14 cellular contexts compared by ENCODE assay signal in genomic region chr17:16171613-16172012, GRCh38. TPM values are rescaled to one million over a fixed set of nuclear protein-coding genes. Genes with fewer than 3 reads are reported as not detected.
A peak's percentile ranks its signal among the peaks of the same experiment; 100 is the strongest.
DNase-seq lines count a peak whose midpoint lies in the region; ATAC-seq and TF ChIP-seq lines count a peak whose summit lies in the region.
"Had no signal": no experiment of that assay in that cellular context is flagged by ENCODE, and none has a peak within 500 bp of the region (broad histone marks: within the 10 kb centered on the region; RNA-seq: fewer than 3 reads in every experiment).

No MANE protein-coding gene starts in this region.

- WGBS in upper lobe of left lung, 2 donors = 78 to 84% methylated on average over 7 of the region's 7 CpGs
- 42% methylated on average over 7 of the region's 7 CpGs; no CpG with 5 or more reads in 1 of the 2 donors for WGBS in transverse colon (ENCODE audit: low coverage in 1 of 2), 2 donors

- peak; percentile 29 to 84 for ATAC-seq in upper lobe of left lung (ENCODE audit: low FRiP score in 2 of 2)

- H3K4me1 ChIP-seq in upper lobe of left lung (peaks cover 0 to 11% (median 3%) of the 10 kb centered on the region in 4 donors), transverse colon (peaks cover 0 to 7% (median 0%) of the 10 kb centered on the region in 4 donors)
- H3K4me1 ChIP-seq: esophagus squamous epithelium, thyroid gland had no signal

- H3K9me3 Mint-ChIP-seq in activated CD4-positive, alpha-beta memory T cell treated with anti-CD3 and anti-CD28 coated beads, Interleukin-2, amount 10 ng/mL, durations not matched to agents 7 days and 5 days = no peaks in the 10 kb centered on the region
- H3K9me3 Mint-ChIP-seq: activated naive CD4-positive, alpha-beta T cell treated with anti-CD3 and anti-CD28 coated beads, Interleukin-2, amount 10 ng/mL, durations not matched to agents 7 days and 5 days had no signal

- H3K27ac ChIP-seq in epithelial cell of prostate (peak overlapping the region; percentile 10), upper lobe of left lung (no peak overlapping the region), transverse colon (no peak overlapping the region)
- H3K27ac ChIP-seq: esophagus squamous epithelium, thyroid gland had no signal

- H3K27me3 ChIP-seq in upper lobe of left lung = no peaks in the 10 kb centered on the region
- no peaks in the 10 kb centered on the region for H3K27me3 ChIP-seq in transverse colon
- H3K27me3 ChIP-seq: esophagus squamous epithelium, thyroid gland had no signal

- H3K36me3 Mint-ChIP-seq in activated CD4-positive, alpha-beta memory T cell treated with anti-CD3 and anti-CD28 coated beads, Interleukin-2, amount 10 ng/mL, durations not matched to agents 7 days and 5 days (ENCODE audit: low read depth) = peaks cover 37% of the 10 kb centered on the region

- CTCF ChIA-PET in activated CD4-positive, alpha-beta memory T cell treated with anti-CD3 and anti-CD28 coated beads, Interleukin-2, amount 10 ng/mL, durations not matched to agents 7 days and 5 days (lab: Charles Lee) = no interaction called here

- H3K4me1 Mint-ChIP-seq in activated CD4-positive, alpha-beta memory T cell treated with anti-CD3 and anti-CD28 coated beads, Interleukin-2, amount 10 ng/mL, durations not matched to agents 7 days and 5 days = peaks cover 9% of the 10 kb centered on the region

- no peak overlapping the region for H3K27ac Mint-ChIP-seq in activated CD4-positive, alpha-beta memory T cell treated with anti-CD3 and anti-CD28 coated beads, Interleukin-2, amount 10 ng/mL, durations not matched to agents 7 days and 5 days
- H3K27ac Mint-ChIP-seq: activated naive CD4-positive, alpha-beta T cell treated with anti-CD3 and anti-CD28 coated beads, Interleukin-2, amount 10 ng/mL, durations not matched to agents 7 days and 5 days had no signal

- H3K9me3 ChIP-seq in upper lobe of left lung (no peaks in the 10 kb centered on the region), transverse colon (no peaks in the 10 kb centered on the region)
- H3K9me3 ChIP-seq: esophagus squamous epithelium, thyroid gland had no signal

- no peak overlapping the region for H3K4me3 Mint-ChIP-seq in activated CD4-positive, alpha-beta memory T cell treated with anti-CD3 and anti-CD28 coated beads, Interleukin-2, amount 10 ng/mL, durations not matched to agents 7 days and 5 days
- H3K4me3 Mint-ChIP-seq: activated naive CD4-positive, alpha-beta T cell treated with anti-CD3 and anti-CD28 coated beads, Interleukin-2, amount 10 ng/mL, durations not matched to agents 7 days and 5 days had no signal

- in situ Hi-C loops in transverse colon (cut with MboI; ENCODE audit: low pct_ligation_motif_present in 1 of 4, low pct_unique_long_range_greater_than_20kb in 1 of 4, low sequenced_read_pairs in 3 of 4) = no loop called here

- H3K4me3 ChIP-seq in upper lobe of left lung (no peak overlapping the region), transverse colon (no peak overlapping the region)
- H3K4me3 ChIP-seq: esophagus squamous epithelium, thyroid gland had no signal

- no peak for TF ChIP-seq POLR2A in upper lobe of left lung (IDR thresholded peaks at IDR 0.05)
- TF ChIP-seq POLR2A in transverse colon (IDR thresholded peaks at IDR 0.05) = no peak

- TF ChIP-seq CTCF in upper lobe of left lung (IDR thresholded peaks at IDR 0.05) (no peak), transverse colon (IDR thresholded peaks at IDR 0.05) (no peak)

- no peak for TF ChIP-seq EP300 in upper lobe of left lung (IDR thresholded peaks at IDR 0.05)
- no peak for TF ChIP-seq EP300 in transverse colon (IDR thresholded peaks at IDR 0.05; ENCODE audit: low read depth)

- H3K36me3 ChIP-seq in upper lobe of left lung (peaks cover 0 to 38% (median 4%) of the 10 kb centered on the region in 4 donors), transverse colon (peaks cover 0 to 20% (median 10%) of the 10 kb centered on the region in 4 donors)
- H3K36me3 ChIP-seq: thyroid gland had no signal

- POLR2A ChIA-PET in activated CD4-positive, alpha-beta memory T cell treated with anti-CD3 and anti-CD28 coated beads, Interleukin-2, amount 10 ng/mL, durations not matched to agents 7 days and 5 days (lab: Charles Lee) = no interaction called here

- intact Hi-C loops in transverse colon (cut with DNase I; ENCODE audit: low total_unique reads) = no loop called here

- DNase-seq in NCI-H748 (lab: John Stamatoyannopoulos, UW; ENCODE audit: unreplicated experiment) (peak; percentile 20), NCI-H748 treated with DMSO at 0.1 percent for 48 hours (lab: John Stamatoyannopoulos, UW) (no peak), NCI-H526 treated with DMSO at 0.1 percent for 48 hours (lab: John Stamatoyannopoulos, UW) (peak; percentile 92), epithelial cell of prostate (ENCODE audit: low read depth, low spot score) (peak; percentile 73), upper lobe of left lung (peak in 1 of 2 donors; percentile 36), occipital lobe (lab: John Stamatoyannopoulos, UW) (no peak), transverse colon (no peak)
- no peak for DNase-seq in activated CD4-positive, alpha-beta memory T cell treated with anti-CD3 and anti-CD28 coated beads, Interleukin-2, amount 10 ng/mL, durations not matched to agents 7 days and 5 days
- DNase-seq: activated naive CD4-positive, alpha-beta T cell treated with anti-CD3 and anti-CD28 coated beads, Interleukin-2, amount 10 ng/mL, durations not matched to agents 7 days and 5 days; cerebellar nuclear complex; esophagus squamous epithelium; mesendoderm; RPMI8226; thyroid gland had no signal

- no peaks in the 10 kb centered on the region for H3K27me3 Mint-ChIP-seq in activated CD4-positive, alpha-beta memory T cell treated with anti-CD3 and anti-CD28 coated beads, Interleukin-2, amount 10 ng/mL, durations not matched to agents 7 days and 5 days
- H3K27me3 Mint-ChIP-seq: activated naive CD4-positive, alpha-beta T cell treated with anti-CD3 and anti-CD28 coated beads, Interleukin-2, amount 10 ng/mL, durations not matched to agents 7 days and 5 days had no signal

RNA-seq across cellular contexts. Expression of gene NCOR1, which starts 43.7 kb away (rescaled TPM):
- 100 to 1,000 TPM; 111 to 301 (median 147) TPM for total RNA-seq in upper lobe of left lung
- total RNA-seq in occipital lobe = 116 TPM
- total RNA-seq in transverse colon = 100 to 1,000 TPM; 267 to 519 (median 376) TPM
- 100 to 1,000 TPM; 136 to 141 TPM for total RNA-seq in activated CD4-positive, alpha-beta memory T cell treated with anti-CD3 and anti-CD28 coated beads, Interleukin-2, amount 10 ng/mL, durations not matched to agents 7 days and 5 days

RNA-seq across cellular contexts. Expression of gene PIGL, which starts 45.4 kb away (rescaled TPM):
- total RNA-seq in upper lobe of left lung = 100 to 1,000 TPM in 1 of 6 donors, 10 to 100 TPM in 5; 20.8 to 207 (median 53.1) TPM
- total RNA-seq in occipital lobe = 18.4 TPM
- total RNA-seq in transverse colon = 100 to 1,000 TPM in 2 of 4 donors, 10 to 100 TPM in 2; 60.9 to 142 (median 101) TPM
- 10 to 100 TPM; 30.5 to 35.2 TPM for total RNA-seq in activated CD4-positive, alpha-beta memory T cell treated with anti-CD3 and anti-CD28 coated beads, Interleukin-2, amount 10 ng/mL, durations not matched to agents 7 days and 5 days

Comparison
In these comparisons a context has a peak if more than half of its experiments do, and no peak if none do; other contexts are left out.
1. DNase-seq: peak in NCI-H748 (single experiment), NCI-H526 treated with DMSO at 0.1 percent for 48 hours (single experiment) and epithelial cell of prostate (single experiment); none in NCI-H748 treated with DMSO at 0.1 percent for 48 hours (single experiment), occipital lobe (single experiment), transverse colon (single experiment) and activated CD4-positive, alpha-beta memory T cell treated with anti-CD3 and anti-CD28 coated beads, Interleukin-2, amount 10 ng/mL, durations not matched to agents 7 days and 5 days (single experiment).